8 cellular contexts compared by ENCODE assay signal in the genomic region with DNA sequence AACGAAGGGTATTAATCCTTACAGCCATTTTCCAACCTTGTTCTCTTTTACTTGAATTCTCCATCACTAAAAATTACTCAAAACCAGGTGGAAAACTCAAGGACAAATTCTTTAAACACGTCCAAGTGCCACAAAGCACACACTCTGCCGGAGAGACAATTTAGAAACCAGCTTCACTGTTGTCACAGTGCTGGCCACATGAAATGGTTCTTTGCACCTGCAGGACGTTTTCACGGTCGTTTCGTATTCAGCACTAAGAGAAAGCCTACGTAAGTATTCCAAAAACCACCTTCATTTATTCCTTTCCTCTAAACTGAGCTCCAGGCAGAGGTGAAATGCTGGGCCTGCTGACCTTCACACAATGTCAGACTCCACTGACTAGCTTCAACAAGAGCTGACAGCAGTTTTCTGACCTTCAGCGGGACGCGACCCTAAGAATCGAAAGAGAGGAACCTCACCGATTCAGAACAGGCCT. TPM values are rescaled to one million over a fixed set of nuclear protein-coding genes. Genes with fewer than 3 reads are reported as not detected.
A peak's percentile ranks its signal among the peaks of the same experiment; 100 is the strongest.
DNase-seq lines count a peak whose midpoint lies in the region; ATAC-seq, FAIRE-seq and TF ChIP-seq lines count a peak whose summit lies in the region.

No MANE protein-coding gene starts in this region.

- H4K5ac ChIP-seq in IMR-90 (ENCODE audit: low read depth, low read length) = peak overlapping the region; percentile 83

- peak overlapping the region; percentile 87 to 98 for H4K8ac ChIP-seq in IMR-90 (ENCODE audit: low read depth in 2 of 2, low read length in 2 of 2)

- H4K20me1 ChIP-seq in IMR-90 (ENCODE audit: insufficient read depth, low read length) (peaks cover 33% of the 10 kb centered on the region), K562 (replicated peaks; ENCODE audit: control insufficient read depth, insufficient read depth, low read length) (no peaks in the 10 kb centered on the region)

- H3K4me3 Mint-ChIP-seq in CD8-positive, alpha-beta T cell = peak overlapping the region; percentile 98

- H2AFZ ChIP-seq in IMR-90 (replicated peaks; ENCODE audit: low read length, poor library complexity) (peak overlapping the region; percentile 94), K562 (ENCODE audit: low read depth, low read length) (peak overlapping the region; percentile 69; the same call in 1 of the 2 replicates)

- 0% methylated on average over 9 of the region's 13 CpGs; no CpG with 5 or more reads in 1 of the 2 experiments for WGBS in IMR-90 (ENCODE audit: extremely low coverage in 2 of 2, insufficient read length in 1 of 2), 2 experiments
- WGBS in K562 (ENCODE audit: insufficient coverage, low coverage, missing lambda C conversion rate) = 0% methylated on average over 9 of the region's 13 CpGs
- WGBS in thymus = under 1% methylated on average over 13 of the region's 13 CpGs

- dilution Hi-C loops in IMR-90 (cut with HindIII; ENCODE audit: low sequenced_read_pairs, unreplicated experiment) = no loop called here

- H3K36me3 Mint-ChIP-seq in CD8-positive, alpha-beta T cell = peaks cover 35% of the 10 kb centered on the region

- intact Hi-C loops in CD8-positive, alpha-beta T cell (cut with DNase I, micrococcal nuclease) = loop anchor here (2.0 to 10.0 kb wide), 4 partner anchors 25 to 1047 kb away; a partner anchor contains a TSS
- intact Hi-C loops in IMR-90 (cut with micrococcal nuclease) (no loop called here), K562 (cut with micrococcal nuclease) (no loop called here), left lung (cut with DNase I) (no loop called here)

- peaks cover 12 to 20% of the 10 kb centered on the region in 2 experiments for H3K79me1 ChIP-seq in IMR-90 (ENCODE audit: low read depth in 1 of 2, low read length in 2 of 2)

- peak; percentile 40 for FAIRE-seq in K562 (lab: Jason Lieb, UNC)

- no peak overlapping the region for H2BK15ac ChIP-seq in IMR-90 (ENCODE audit: low read depth, low read length)

- TF ChIP-seq RAD21 in IMR-90 (IDR thresholded peaks at IDR 0.05; ENCODE audit: low read length) = no peak
- no peak for TF ChIP-seq RAD21 in K562 (CRISPR knock-in tag; conservative IDR thresholded peaks at IDR 0.05 in 1 of 2, IDR thresholded peaks at IDR 0.05 in 1 of 2)

- peak overlapping the region; percentile 29 for H2BK120ac ChIP-seq in IMR-90 (ENCODE audit: low read depth, low read length)

- H3K56ac ChIP-seq in IMR-90 (ENCODE audit: extremely low read depth, insufficient read depth, low read length) = peak overlapping the region; percentile 92

- no peaks in the 10 kb centered on the region for H3K27me3 Mint-ChIP-seq in CD8-positive, alpha-beta T cell (ENCODE audit: low read depth)

- H3K4me1 ChIP-seq in CD8-positive, alpha-beta T cell (ENCODE audit: insufficient read depth, low read length) = peaks cover 33% of the 10 kb centered on the region
- H3K4me1 ChIP-seq in IMR-90 (ENCODE audit: control insufficient read depth, insufficient read depth, low read length) (peaks cover 3% of the 10 kb centered on the region), K562 (replicated peaks in 1 of 2; ENCODE audit: control insufficient read depth in 2 of 2, insufficient read depth in 2 of 2, low read length in 2 of 2) (peaks cover 3 to 6% of the 10 kb centered on the region in 2 experiments; a peak in 2 of 5 replicates), left lung (peaks cover 8 to 39% of the 10 kb centered on the region in 2 donors), thymus (ENCODE audit: control insufficient read depth, insufficient read depth, low read length) (peaks cover 15% of the 10 kb centered on the region)

- peak overlapping the region; percentile 98 for H3K27ac Mint-ChIP-seq in CD8-positive, alpha-beta T cell

- H3K4me3 ChIP-seq in CD8-positive, alpha-beta T cell (ENCODE audit: low read depth, low read length) = peak overlapping the region; percentile 60
- peak overlapping the region; percentile 91 for H3K4me3 ChIP-seq in IMR-90 (ENCODE audit: insufficient read depth, low read depth, low read length)
- H3K4me3 ChIP-seq in K562 = peak overlapping the region; percentile 94
- H3K4me3 ChIP-seq in left lung = peak overlapping the region; percentile 85 to 99
- H3K4me3 ChIP-seq in thymus (ENCODE audit: low read length) = peak overlapping the region; percentile 77

- H4K91ac ChIP-seq in IMR-90 (ENCODE audit: insufficient read depth, low read depth, low read length) = peak overlapping the region; percentile 96

- no peaks in the 10 kb centered on the region for H3K27me3 ChIP-seq in CD8-positive, alpha-beta T cell (ENCODE audit: insufficient read depth, low read length)
- H3K27me3 ChIP-seq in IMR-90 (ENCODE audit: control insufficient read depth, insufficient read depth, low read length) (no peaks in the 10 kb centered on the region), K562 (ENCODE audit: control insufficient read depth in 2 of 2, insufficient read depth in 2 of 2, low read length in 2 of 2) (no peaks in the 10 kb centered on the region), left lung (no peaks in the 10 kb centered on the region), thymus (ENCODE audit: control insufficient read depth, insufficient read depth) (no peaks in the 10 kb centered on the region)

- H3K14ac ChIP-seq in IMR-90 (replicated peaks; ENCODE audit: low read depth, low read length) = peak overlapping the region; percentile 99

- POLR2A ChIA-PET in CD8-positive, alpha-beta T cell (lab: Charles Lee) = interaction anchor here (0.9 to 2.1 kb wide), 4 partner anchors 11 to 435 kb away, joined by 3 to 9 read pairs (median 4); a partner anchor contains a TSS
- POLR2A ChIA-PET in IMR-90 (lab: Charles Lee; ENCODE audit: unreplicated experiment) = no interaction called here
- POLR2A ChIA-PET in K562 (lab: Yijun Ruan, JAX) = interaction anchor here (0.6 to 1.3 kb wide), 3 partner anchors 24 to 186 kb away, joined by 3 to 4 read pairs (median 3); no protein-coding TSS in a partner anchor

- no peaks in the 10 kb centered on the region for H3K9me3 Mint-ChIP-seq in CD8-positive, alpha-beta T cell

- no peak overlapping the region for H2BK20ac ChIP-seq in IMR-90 (ENCODE audit: low read depth, low read length)

- peak overlapping the region; percentile 97 for H3K9ac ChIP-seq in IMR-90 (ENCODE audit: low read depth, low read length)
- peak overlapping the region; percentile 98 to 99 for H3K9ac ChIP-seq in K562 (ENCODE audit: insufficient read depth in 1 of 2, low read depth in 2 of 2, low read length in 2 of 2)

- H3K27ac ChIP-seq in CD8-positive, alpha-beta T cell (ENCODE audit: low read depth, low read length) = peak overlapping the region; percentile 82
- H3K27ac ChIP-seq in IMR-90 (ENCODE audit: insufficient read depth, low read length) (peak overlapping the region; percentile 95), K562 (ENCODE audit: extremely low read depth, low read depth, low read length) (peak overlapping the region; percentile 99), left lung (peak overlapping the region; percentile 91 to 95), thymus (ENCODE audit: low read depth) (peak overlapping the region; percentile 95)

- H2AK9ac ChIP-seq in IMR-90 (replicated peaks; ENCODE audit: low read depth, low read length, poor library complexity) = peak overlapping the region; percentile 99

- H3K9me1 ChIP-seq in IMR-90 (ENCODE audit: insufficient read depth, low read length) (0 out of 2 replicates have a peak, but pooled peaks cover 3% of the 10 kb centered on the region), K562 (ENCODE audit: control insufficient read depth, insufficient read depth, low read length) (no peaks in the 10 kb centered on the region)

- DNase-seq in CD8-positive, alpha-beta T cell = peak in 2 of 7 experiments; percentile 17 to 22
- no peak for DNase-seq in IMR-90
- peak in 2 of 4 experiments; percentile 9 to 49 for DNase-seq in K562 (ENCODE audit: extremely low read depth in 1 of 4, low spot score in 3 of 4)
- DNase-seq in left lung = no peak
- no peak for DNase-seq in NCI-H2081 (lab: John Stamatoyannopoulos, UW)
- no peak for DNase-seq in NCI-H1048 (lab: John Stamatoyannopoulos, UW)

- no peaks in the 10 kb centered on the region for H3K36me3 ChIP-seq in CD8-positive, alpha-beta T cell (ENCODE audit: insufficient read depth, low read length)
- H3K36me3 ChIP-seq in IMR-90 (ENCODE audit: control insufficient read depth, insufficient read depth, low read length) (peaks cover 16% of the 10 kb centered on the region), K562 (ENCODE audit: control insufficient read depth, insufficient read depth, low read length) (peaks cover 36% of the 10 kb centered on the region), left lung (peaks cover 0 to 35% of the 10 kb centered on the region in 2 donors), thymus (ENCODE audit: control insufficient read depth, insufficient read depth) (peaks cover 16% of the 10 kb centered on the region)

- peak overlapping the region; percentile 95 for H3K23ac ChIP-seq in IMR-90 (ENCODE audit: low read depth, low read length)

- H3K4me1 Mint-ChIP-seq in CD8-positive, alpha-beta T cell (ENCODE audit: low read depth) = peaks cover 33% of the 10 kb centered on the region

- peak overlapping the region; percentile 89 for H2BK5ac ChIP-seq in IMR-90 (ENCODE audit: low read depth, low read length, poor library complexity, severe bottlenecking)

- peak overlapping the region; percentile 36; the same call in 1 of the 2 replicates for H3K18ac ChIP-seq in IMR-90 (ENCODE audit: low read depth, low read length)

- in situ Hi-C loops in IMR-90 (cut with MboI; ENCODE audit: low sequenced_read_pairs) (no loop called here), K562 (cut with MboI) (no loop called here)

- peak; percentile 24 for ATAC-seq in CD8-positive, alpha-beta T cell
- ATAC-seq in GM21526 (IDR thresholded peaks at IDR 0.05; ENCODE audit: low FRiP score, unreplicated experiment) (peak; percentile 49), IMR-90 (ENCODE audit: low read depth) (peak; percentile 1; the same call in 1 of the 2 replicates), K562 (peak; percentile 61), left lung (peak; percentile 50)

- peaks cover 61% of the 10 kb centered on the region for H3K79me2 ChIP-seq in K562 (ENCODE audit: control insufficient read depth, insufficient read depth, low read length)

- H3K4me2 ChIP-seq in IMR-90 (ENCODE audit: low read depth, low read length) (peak overlapping the region; percentile 94), K562 (ENCODE audit: insufficient read depth, low read length) (peak overlapping the region; percentile 88)

- H3K4ac ChIP-seq in IMR-90 (ENCODE audit: low read depth, low read length) = peak overlapping the region; percentile 96

- CTCF ChIA-PET in CD8-positive, alpha-beta T cell (lab: Charles Lee) = interaction anchor here (0.7 to 2.0 kb wide), 3 partner anchors 8 to 76 kb away, joined by 3 to 11 read pairs (median 3); a partner anchor contains a TSS
- CTCF ChIA-PET in IMR-90 (lab: Yijun Ruan, JAX) (no interaction called here), K562 (lab: Yijun Ruan, JAX; ENCODE audit: low intra/inter-chr PET ratio) (no interaction called here)

- TF ChIP-seq EP300 in K562 (IDR thresholded peaks at IDR 0.05; ENCODE audit: low read length) = no peak

- no peak for TF ChIP-seq CTCF in CD8-positive, alpha-beta T cell (IDR thresholded peaks at IDR 0.05)
- no peak for TF ChIP-seq CTCF in IMR-90 (conservative IDR thresholded peaks at IDR 0.05; ENCODE audit: low read depth, low read length)
- no peak for TF ChIP-seq CTCF in K562 (IDR thresholded peaks at IDR 0.05 in 2 of 3, conservative IDR thresholded peaks at IDR 0.05 in 1 of 3; ENCODE audit: insufficient read depth in 2 of 3, low read depth in 1 of 3, low read length in 3 of 3)
- TF ChIP-seq CTCF in left lung (IDR thresholded peaks at IDR 0.05) = no peak

- TF ChIP-seq POLR2A in IMR-90 (IDR thresholded peaks at IDR 0.05; ENCODE audit: low read depth, low read length) = no peak
- no peak for TF ChIP-seq POLR2A in K562 (conservative IDR thresholded peaks at IDR 0.05)

- no TSS peak for BruUV-seq in IMR-90 (replicated peaks; lab: Mats Ljungman, UMichigan)
- BruUV-seq in K562 (replicated peaks; lab: Mats Ljungman, UMichigan) = no TSS peak

- H2AK5ac ChIP-seq in IMR-90 (ENCODE audit: low read depth, low read length) = peak overlapping the region; percentile 92

- H3K9me3 ChIP-seq in CD8-positive, alpha-beta T cell (ENCODE audit: low read length) = no peaks in the 10 kb centered on the region
- no peaks in the 10 kb centered on the region for H3K9me3 ChIP-seq in IMR-90 (ENCODE audit: control insufficient read depth, insufficient read depth, low read length)
- H3K9me3 ChIP-seq in K562 (replicated peaks; ENCODE audit: control insufficient read depth, insufficient read depth, low read depth, low read length) = no peaks in the 10 kb centered on the region
- H3K9me3 ChIP-seq in left lung = no peaks in the 10 kb centered on the region
- no peaks in the 10 kb centered on the region for H3K9me3 ChIP-seq in thymus (ENCODE audit: control insufficient read depth)

RNA-seq across cellular contexts. Expression of a gene that starts 0.7 kb away (rescaled TPM):
- total RNA-seq in CD8-positive, alpha-beta T cell = 100 to 1,000 TPM; 208 to 212 TPM
- total RNA-seq in IMR-90 (2012; rRNA removed) (1,085 and 1,283 TPM in 2 replicates), K562 (2014; rRNA removed) (359 and 377 TPM in 2 replicates), K562 (2014; rRNA removed; fragmentation: Illumina TruSeq; extraction: Trizol) (517 and 529 TPM in 2 replicates), K562 (2015; rRNA removed; fragmentation: Illumina TruSeq; extraction: Trizol) (480 and 490 TPM in 2 replicates), K562 (2021) (401 and 403 TPM in 2 replicates), left lung (100 to 1,000 TPM; 310 to 340 TPM)
- polyA plus RNA-seq in IMR-90 (2012; rRNA removed) (515 and 543 TPM in 2 replicates), K562 (2011; rRNA removed) (456 and 553 TPM in 2 replicates), K562 (2014; fragmentation: Illumina TruSeq; extraction: Trizol) (396 and 436 TPM in 2 replicates), K562 (2014; fragmentation: Nextera tagmentation; extraction: Ambion mirVana) (100 to 1,000 TPM; 690 to 762 TPM), K562 (2014; rRNA removed) (443 and 471 TPM in 2 replicates), thymus (272 TPM)
- polyA plus RNA-seq in IMR-90 (2012; cell fraction: cytosol; rRNA removed) = 309 and 561 TPM in 2 replicates
- polyA plus RNA-seq in IMR-90 (2012; cell fraction: nucleus; rRNA removed; ENCODE audit: low replicate concordance) = 157 and 333 TPM in 2 replicates
- total RNA-seq in K562 (2011; cell fraction: chromatin; rRNA removed; ENCODE audit: low replicate concordance) = 237 and 420 TPM in 2 replicates
- total RNA-seq in K562 (2011; cell fraction: nucleolus; rRNA removed) = 160 and 177 TPM in 2 replicates
- 216 and 234 TPM in 2 replicates for total RNA-seq in K562 (2011; cell fraction: nucleoplasm; rRNA removed)
- 493 and 750 TPM in 2 replicates for polyA plus RNA-seq in K562 (2011; cell fraction: cytosol; rRNA removed)
- 217 and 371 TPM in 2 replicates for polyA plus RNA-seq in K562 (2011; cell fraction: nucleus; rRNA removed)
- polyA plus RNA-seq in K562 (2012) = 313 and 360 TPM in 2 replicates
- 905 and 982 TPM in 2 replicates for polyA minus RNA-seq in K562 (2011; rRNA and poly(A)+ RNA removed)
- 286 and 314 TPM in 2 replicates for polyA minus RNA-seq in K562 (2011; cell fraction: cytosol; rRNA and poly(A)+ RNA removed)
- polyA minus RNA-seq in K562 (2011; cell fraction: nucleus; rRNA and poly(A)+ RNA removed) = 57.6 and 119 TPM in 2 replicates

RNA-seq across cellular contexts. Expression of a gene that starts 6.8 kb away (rescaled TPM):
- 1 to 10 TPM; 6.3 to 8.8 TPM for total RNA-seq in CD8-positive, alpha-beta T cell
- total RNA-seq in IMR-90 (2012; rRNA removed) (25.3 and 32.2 TPM in 2 replicates), K562 (2014; rRNA removed) (42.0 and 55.6 TPM in 2 replicates), K562 (2014; rRNA removed; fragmentation: Illumina TruSeq; extraction: Trizol) (70.0 and 81.9 TPM in 2 replicates), K562 (2015; rRNA removed; fragmentation: Illumina TruSeq; extraction: Trizol) (52.4 and 59.7 TPM in 2 replicates), K562 (2021) (45.6 and 51.1 TPM in 2 replicates), left lung (10 to 100 TPM; 19.0 to 26.5 TPM)
- polyA plus RNA-seq in IMR-90 (2012; rRNA removed) (33.4 and 55.0 TPM in 2 replicates), K562 (2011; rRNA removed) (63.4 and 76.3 TPM in 2 replicates), K562 (2014; fragmentation: Illumina TruSeq; extraction: Trizol) (77.7 and 83.2 TPM in 2 replicates), K562 (2014; fragmentation: Nextera tagmentation; extraction: Ambion mirVana) (100 to 1,000 TPM; 131 to 135 TPM), K562 (2014; rRNA removed) (59.1 and 77.2 TPM in 2 replicates), thymus (45.7 TPM)
- polyA plus RNA-seq in IMR-90 (2012; cell fraction: cytosol; rRNA removed) = 3.9 and 5.2 TPM in 2 replicates
- 0.58 and 6.2 TPM in 2 replicates for polyA plus RNA-seq in IMR-90 (2012; cell fraction: nucleus; rRNA removed; ENCODE audit: low replicate concordance)
- 9.9 and 13.3 TPM in 2 replicates for total RNA-seq in K562 (2011; cell fraction: chromatin; rRNA removed; ENCODE audit: low replicate concordance)
- 5.2 and 6.1 TPM in 2 replicates for total RNA-seq in K562 (2011; cell fraction: nucleolus; rRNA removed)
- total RNA-seq in K562 (2011; cell fraction: nucleoplasm; rRNA removed) = 8.0 and 14.1 TPM in 2 replicates
- polyA plus RNA-seq in K562 (2011; cell fraction: cytosol; rRNA removed) = 37.3 and 51.8 TPM in 2 replicates
- 14.8 and 22.3 TPM in 2 replicates for polyA plus RNA-seq in K562 (2011; cell fraction: nucleus; rRNA removed)
- 57.5 and 62.5 TPM in 2 replicates for polyA plus RNA-seq in K562 (2012)
- 22.1 and 24.4 TPM in 2 replicates for polyA minus RNA-seq in K562 (2011; rRNA and poly(A)+ RNA removed)
- polyA minus RNA-seq in K562 (2011; cell fraction: cytosol; rRNA and poly(A)+ RNA removed) = 23.8 and 28.5 TPM in 2 replicates
- 6.6 and 9.1 TPM in 2 replicates for polyA minus RNA-seq in K562 (2011; cell fraction: nucleus; rRNA and poly(A)+ RNA removed)

RNA-seq across cellular contexts. Expression of a gene that starts 25.4 kb away (rescaled TPM):
- 1 to 10 TPM; 6.4 to 6.6 TPM for total RNA-seq in CD8-positive, alpha-beta T cell
- total RNA-seq in IMR-90 (2012; rRNA removed) = 10.4 and 14.4 TPM in 2 replicates
- polyA plus RNA-seq in IMR-90 (2012; rRNA removed) = 10.2 and 12.4 TPM in 2 replicates
- 4.4 and 6.6 TPM in 2 replicates for polyA plus RNA-seq in IMR-90 (2012; cell fraction: cytosol; rRNA removed)
- polyA plus RNA-seq in IMR-90 (2012; cell fraction: nucleus; rRNA removed; ENCODE audit: low replicate concordance) = 5.0 and 26.6 TPM in 2 replicates
- 17.8 and 49.9 TPM in 2 replicates for total RNA-seq in K562 (2011; cell fraction: chromatin; rRNA removed; ENCODE audit: low replicate concordance)
- total RNA-seq in K562 (2011; cell fraction: nucleolus; rRNA removed) = 10.8 and 12.1 TPM in 2 replicates
- 23.0 and 26.0 TPM in 2 replicates for total RNA-seq in K562 (2011; cell fraction: nucleoplasm; rRNA removed)
- 17.0 and 21.2 TPM in 2 replicates for total RNA-seq in K562 (2014; rRNA removed)
- 35.8 and 38.5 TPM in 2 replicates for total RNA-seq in K562 (2014; rRNA removed; fragmentation: Illumina TruSeq; extraction: Trizol)
- total RNA-seq in K562 (2015; rRNA removed; fragmentation: Illumina TruSeq; extraction: Trizol) = 26.8 and 29.3 TPM in 2 replicates
- 25.2 and 25.6 TPM in 2 replicates for total RNA-seq in K562 (2021)
- 25.5 and 33.6 TPM in 2 replicates for polyA plus RNA-seq in K562 (2011; rRNA removed)
- polyA plus RNA-seq in K562 (2011; cell fraction: cytosol; rRNA removed) = 14.6 and 20.0 TPM in 2 replicates
- 10.5 and 14.2 TPM in 2 replicates for polyA plus RNA-seq in K562 (2011; cell fraction: nucleus; rRNA removed)
- 18.5 and 21.1 TPM in 2 replicates for polyA plus RNA-seq in K562 (2012)
- 35.6 and 45.7 TPM in 2 replicates for polyA plus RNA-seq in K562 (2014; fragmentation: Illumina TruSeq; extraction: Trizol)
- 10 to 100 TPM; 14.0 to 25.2 TPM for polyA plus RNA-seq in K562 (2014; fragmentation: Nextera tagmentation; extraction: Ambion mirVana)
- 27.1 and 33.4 TPM in 2 replicates for polyA plus RNA-seq in K562 (2014; rRNA removed)
- polyA minus RNA-seq in K562 (2011; rRNA and poly(A)+ RNA removed) = 24.4 and 27.2 TPM in 2 replicates
- polyA minus RNA-seq in K562 (2011; cell fraction: cytosol; rRNA and poly(A)+ RNA removed) = 14.7 and 15.7 TPM in 2 replicates
- 7.4 and 11.4 TPM in 2 replicates for polyA minus RNA-seq in K562 (2011; cell fraction: nucleus; rRNA and poly(A)+ RNA removed)
- 10 to 100 TPM; 14.2 to 21.8 TPM for total RNA-seq in left lung
- polyA plus RNA-seq in thymus = 8.1 TPM

Comparison
In these comparisons a context has a peak if more than half of its experiments do, and no peak if none do; other contexts are left out.
1. ATAC-seq: peak in every context shown above with its lines; median percentile 61 in K562; 50 in left lung; 49 in GM21526; 24 in CD8-positive, alpha-beta T cell; 1 in IMR-90.
2. intact Hi-C loops: an anchor here in CD8-positive, alpha-beta T cell (2.0 to 10.0 kb wide); none called in IMR-90, K562 and left lung.